Comparison of ENCODE assay signal across 9 cellular contexts in the genomic region with DNA sequence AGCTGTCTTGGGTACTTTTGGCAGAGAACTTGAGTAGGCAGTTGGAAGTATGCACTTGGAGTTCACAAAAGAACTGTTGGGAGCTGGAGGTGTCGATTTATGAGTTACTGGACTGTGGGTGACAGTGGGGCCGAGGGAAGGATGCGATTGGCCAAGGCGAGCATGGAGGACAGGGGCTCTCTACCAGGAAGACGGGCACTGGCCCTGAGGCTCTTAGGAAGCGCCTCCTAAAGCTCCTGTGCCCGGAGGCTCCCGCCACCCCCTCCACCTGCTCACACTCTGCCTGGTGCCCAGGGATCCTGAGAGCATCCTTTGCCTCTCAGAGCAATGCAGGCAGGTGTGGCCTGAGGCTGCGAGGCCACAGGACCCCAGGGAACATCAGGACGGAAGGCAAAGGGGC.
A peak's percentile ranks its signal among the peaks of the same experiment; 100 is the strongest.
DNase-seq lines count a peak whose midpoint lies in the region; ATAC-seq and TF ChIP-seq lines count a peak whose summit lies in the region.
"Had no signal": no experiment of that assay in that cellular context is flagged by ENCODE, and none has a peak within 500 bp of the region (broad histone marks: within the 10 kb centered on the region; RNA-seq: fewer than 3 reads in every experiment).

No MANE protein-coding gene starts in this region.

- H3K4me3 Mint-ChIP-seq in T-cell, result peak overlapping the region in 1 of 3 donors; percentile 64
- H3K4me3 Mint-ChIP-seq in stimulated activated naive B cell treated with anti-CD40 and anti-IgM and Interleukin-4, amounts not matched to agents 10 μg/mL and 1 μg/mL and 100 μg/mL, for 72 hours, result peak overlapping the region in 1 of 2 donors; percentile 1
- no peak overlapping the region for H3K4me3 Mint-ChIP-seq in chondrocyte (ENCODE audit: unreplicated experiment)

- H3K36me3 ChIP-seq in effector memory CD4-positive, alpha-beta T cell (ENCODE audit: control insufficient read depth, insufficient read depth, low read length), result peaks cover 7% of the 10 kb centered on the region

- H3K27ac Mint-ChIP-seq in T-cell, result peak overlapping the region; percentile 100
- peak overlapping the region; percentile 85 for H3K27ac Mint-ChIP-seq in stimulated activated naive B cell treated with anti-CD40 and anti-IgM and Interleukin-4, amounts not matched to agents 10 μg/mL and 1 μg/mL and 100 μg/mL, for 72 hours
- no peak overlapping the region for H3K27ac Mint-ChIP-seq in chondrocyte (ENCODE audit: unreplicated experiment)

- H3K9me3 Mint-ChIP-seq in T-cell (no peaks in the 10 kb centered on the region), chondrocyte (ENCODE audit: low read depth) (no peaks in the 10 kb centered on the region)
- H3K9me3 Mint-ChIP-seq in stimulated activated naive B cell treated with anti-CD40 and anti-IgM and Interleukin-4, amounts not matched to agents 10 μg/mL and 1 μg/mL and 100 μg/mL, for 72 hours, result no peaks in the 10 kb centered on the region

- H3K4me3 ChIP-seq in GM08714 (ENCODE audit: low read length), result peak overlapping the region; percentile 26; the same call in 1 of the 2 replicates
- no peak overlapping the region for H3K4me3 ChIP-seq in effector memory CD4-positive, alpha-beta T cell (ENCODE audit: insufficient read depth, low read depth, low read length, poor library complexity, severe bottlenecking)

- CTCF ChIA-PET in T-cell (lab: Charles Lee), result interaction anchor here in 1 of 2 donors (0.6 kb wide), 1 partner anchor 32 kb away, joined by 5 read pairs; no protein-coding TSS in a partner anchor

- H3K36me3 Mint-ChIP-seq in T-cell (peaks cover 33% of the 10 kb centered on the region), chondrocyte (ENCODE audit: low read depth) (peaks cover 22% of the 10 kb centered on the region)
- H3K36me3 Mint-ChIP-seq in stimulated activated naive B cell treated with anti-CD40 and anti-IgM and Interleukin-4, amounts not matched to agents 10 μg/mL and 1 μg/mL and 100 μg/mL, for 72 hours, result peaks cover 8 to 28% of the 10 kb centered on the region in 2 donors

- POLR2A ChIA-PET in T-cell (lab: Charles Lee), result interaction anchor here in 1 of 2 donors (1.1 kb wide), 1 partner anchor 32 kb away, joined by 3 read pairs; no protein-coding TSS in a partner anchor

- H3K27ac ChIP-seq in effector memory CD4-positive, alpha-beta T cell (ENCODE audit: insufficient read depth, low read length, poor library complexity, severe bottlenecking), result peak overlapping the region; percentile 59

- no peaks in the 10 kb centered on the region for H3K27me3 Mint-ChIP-seq in T-cell
- no peaks in the 10 kb centered on the region for H3K27me3 Mint-ChIP-seq in stimulated activated naive B cell treated with anti-CD40 and anti-IgM and Interleukin-4, amounts not matched to agents 10 μg/mL and 1 μg/mL and 100 μg/mL, for 72 hours
- H3K27me3 Mint-ChIP-seq in chondrocyte (ENCODE audit: low read depth), result no peaks in the 10 kb centered on the region

- no peaks in the 10 kb centered on the region for H3K27me3 ChIP-seq in effector memory CD4-positive, alpha-beta T cell (replicated peaks; ENCODE audit: control insufficient read depth, insufficient read depth, low read length, poor library complexity, severe bottlenecking)

- ATAC-seq in T-cell (replicated peaks in 1 of 4), result no peak
- no peak for ATAC-seq in stimulated activated naive B cell treated with anti-CD40 and anti-IgM and Interleukin-4, amounts not matched to agents 10 μg/mL and 1 μg/mL and 100 μg/mL, for 72 hours (replicated peaks)
- no peak for ATAC-seq in HG02642 (IDR thresholded peaks at IDR 0.05; ENCODE audit: poor library complexity, unreplicated experiment)

- DNase-seq in T-cell, result no peak
- no peak for DNase-seq in effector memory CD4-positive, alpha-beta T cell
- no peak for DNase-seq in stimulated activated naive B cell treated with anti-CD40 and anti-IgM and Interleukin-4, amounts not matched to agents 10 μg/mL and 1 μg/mL and 100 μg/mL, for 72 hours
- no peak for DNase-seq in chondrocyte (ENCODE audit: low spot score)
- no peak for DNase-seq in HT-29 (ENCODE audit: low spot score)
- DNase-seq: DMS 273 treated with DMSO at 0.1 percent for 48 hours, NCI-H345 had no signal

- peaks cover 50% of the 10 kb centered on the region for H3K4me1 ChIP-seq in effector memory CD4-positive, alpha-beta T cell (ENCODE audit: control insufficient read depth, insufficient read depth, low read length, poor library complexity, severe bottlenecking)

- peaks cover 81 to 84% (median 82%) of the 10 kb centered on the region in 3 donors for H3K4me1 Mint-ChIP-seq in T-cell
- H3K4me1 Mint-ChIP-seq in stimulated activated naive B cell treated with anti-CD40 and anti-IgM and Interleukin-4, amounts not matched to agents 10 μg/mL and 1 μg/mL and 100 μg/mL, for 72 hours, result peaks cover 48 to 58% of the 10 kb centered on the region in 2 donors
- peaks cover 9% of the 10 kb centered on the region for H3K4me1 Mint-ChIP-seq in chondrocyte (ENCODE audit: low read depth)

- H3K9me3 ChIP-seq in effector memory CD4-positive, alpha-beta T cell (ENCODE audit: control insufficient read depth, low read length), result no peaks in the 10 kb centered on the region

- no peak for TF ChIP-seq CTCF in chondrocyte (IDR thresholded peaks at IDR 0.05)
